Comparison of ENCODE assay signal across 21 cellular contexts in the genomic region with DNA sequence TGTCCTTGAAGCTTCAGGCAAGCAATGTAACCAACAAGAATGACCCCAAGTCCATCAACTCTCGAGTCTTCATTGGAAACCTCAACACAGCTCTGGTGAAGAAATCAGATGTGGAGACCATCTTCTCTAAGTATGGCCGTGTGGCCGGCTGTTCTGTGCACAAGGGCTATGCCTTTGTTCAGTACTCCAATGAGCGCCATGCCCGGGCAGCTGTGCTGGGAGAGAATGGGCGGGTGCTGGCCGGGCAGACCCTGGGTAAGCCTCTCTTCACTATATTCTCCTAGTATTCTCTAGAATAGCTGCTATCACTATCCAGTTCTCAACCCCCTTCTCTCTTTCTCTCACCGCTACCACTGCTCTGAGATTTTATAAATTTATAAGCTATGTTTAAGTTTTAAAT.
"Had no signal": no experiment of that assay in that cellular context is flagged by ENCODE, and none has a peak within 500 bp of the region (broad histone marks: within the 10 kb centered on the region; RNA-seq: fewer than 3 reads in every experiment).

No MANE protein-coding gene starts in this region.

- H3K27me3 Mint-ChIP-seq: activated CD4-positive, alpha-beta memory T cell treated with anti-CD3 and anti-CD28 coated beads for 36 hours; activated naive CD4-positive, alpha-beta T cell treated with anti-CD3 and anti-CD28 coated beads, Interleukin-2, amount 10 ng/mL, durations not matched to agents 7 days and 5 days; activated naive CD8-positive, alpha-beta T cell treated with anti-CD3 and anti-CD28 coated beads, Interleukin-2, amount 50 U/mL, for 24 hours had no signal

- H3K27ac Mint-ChIP-seq: activated CD4-positive, alpha-beta memory T cell treated with anti-CD3 and anti-CD28 coated beads for 36 hours; activated naive CD4-positive, alpha-beta T cell treated with anti-CD3 and anti-CD28 coated beads, Interleukin-2, amount 10 ng/mL, durations not matched to agents 7 days and 5 days had no signal

- H3K27me3 ChIP-seq: adrenal gland, body of pancreas had no signal

- H3K27ac ChIP-seq: adrenal gland, body of pancreas had no signal

- ATAC-seq: activated naive CD4-positive, alpha-beta T cell treated with anti-CD3 and anti-CD28 coated beads, Interleukin-2, amount 50 U/mL, for 72 hours; activated naive CD8-positive, alpha-beta T cell treated with anti-CD3 and anti-CD28 coated beads, Interleukin-2, amount 50 U/mL, for 24 hours; body of pancreas; esophagus mucosa had no signal

- H3K9me3 ChIP-seq: adrenal gland, body of pancreas had no signal

- H3K4me3 ChIP-seq: adrenal gland, body of pancreas had no signal

- H3K4me3 Mint-ChIP-seq: activated CD4-positive, alpha-beta memory T cell treated with anti-CD3 and anti-CD28 coated beads for 36 hours; activated naive CD4-positive, alpha-beta T cell treated with anti-CD3 and anti-CD28 coated beads, Interleukin-2, amount 10 ng/mL, durations not matched to agents 7 days and 5 days; activated naive CD8-positive, alpha-beta T cell treated with anti-CD3 and anti-CD28 coated beads, Interleukin-2, amount 50 U/mL, for 24 hours had no signal

- H3K9me3 Mint-ChIP-seq: activated CD4-positive, alpha-beta memory T cell treated with anti-CD3 and anti-CD28 coated beads for 36 hours; activated naive CD4-positive, alpha-beta T cell treated with anti-CD3 and anti-CD28 coated beads, Interleukin-2, amount 10 ng/mL, durations not matched to agents 7 days and 5 days; activated naive CD4-positive, alpha-beta T cell treated with anti-CD3 and anti-CD28 coated beads, Interleukin-2, amount 50 U/mL, for 72 hours; activated naive CD8-positive, alpha-beta T cell treated with anti-CD3 and anti-CD28 coated beads, Interleukin-2, amount 50 U/mL, for 24 hours had no signal

- DNase-seq: activated CD4-positive, alpha-beta memory T cell treated with anti-CD3 and anti-CD28 coated beads for 36 hours; activated CD4-positive, alpha-beta T cell treated with anti-CD3 and anti-CD28 coated beads for 1 hour; activated CD4-positive, alpha-beta T cell treated with anti-CD3 and anti-CD28 coated beads for 4 hours; activated CD8-positive, alpha-beta memory T cell treated with anti-CD3 and anti-CD28 coated beads for 24 hours; activated gamma-delta T cell; activated naive CD4-positive, alpha-beta T cell; activated naive CD4-positive, alpha-beta T cell treated with anti-CD3 and anti-CD28 coated beads, Interleukin-2, amount 10 ng/mL, durations not matched to agents 7 days and 5 days; activated naive CD8-positive, alpha-beta T cell treated with anti-CD3 and anti-CD28 coated beads, Interleukin-2, amount 50 U/mL, for 24 hours; activated T-cell treated with anti-CD3 and anti-CD28 coated beads, Interleukin-2, amount 50 U/mL, for 48 hours; adrenal gland; aorta; body of pancreas; caudate nucleus; cortex of kidney; dermis blood vessel endothelial cell; effector CD4-positive, alpha-beta T cell; foreskin fibroblast; T-helper 1 cell; T-helper 2 cell had no signal
